In genomic region chr20:35276408-35276807, GRCh38 we compare ENCODE assay signal across 3 cellular contexts.
TF ChIP-seq lines count a peak whose summit lies in the region.

No MANE protein-coding gene starts in this region.

TF ChIP-seq in A549, 52 proteins besides CTCF, POLR2A, EP300 and RAD21:
- no peak; the same call in 1 of the 2 replicates for TF ChIP-seq TP53 (CRISPR knock-in tag; IDR thresholded peaks at IDR 0.05)
- TF ChIP-seq, protein P1, sequence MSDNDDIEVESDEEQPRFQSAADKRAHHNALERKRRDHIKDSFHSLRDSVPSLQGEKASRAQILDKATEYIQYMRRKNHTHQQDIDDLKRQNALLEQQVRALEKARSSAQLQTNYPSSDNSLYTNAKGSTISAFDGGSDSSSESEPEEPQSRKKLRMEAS (IDR thresholded peaks at IDR 0.05) = 0 out of 2 replicates have a peak, but pooled peaks have one; percentile 20

TF ChIP-seq in HCT116, 20 proteins besides CTCF, POLR2A, EP300 and RAD21:
- no peak for TF ChIP-seq EGR1 (IDR thresholded peaks at IDR 0.05; ENCODE audit: low read depth)
- no peak for TF ChIP-seq ATF3 (IDR thresholded peaks at IDR 0.05)

TF ChIP-seq in GM12878, 131 proteins besides CTCF, POLR2A, EP300 and RAD21:
- TF ChIP-seq POLR2AphosphoS5 (IDR thresholded peaks at IDR 0.05; ENCODE audit: low read length) (no peak), ZBED1 (IDR thresholded peaks at IDR 0.05; ENCODE audit: borderline replicate concordance) (no peak), WRNIP1 (IDR thresholded peaks at IDR 0.05; ENCODE audit: borderline replicate concordance, low read depth, low read length) (no peak), SIX5 (IDR thresholded peaks at IDR 0.05; ENCODE audit: low read depth, low read length, severe bottlenecking) (no peak), FOS (IDR thresholded peaks at IDR 0.05; ENCODE audit: borderline replicate concordance, extremely low read depth, insufficient read length) (no peak), CHD2 (IDR thresholded peaks at IDR 0.05; ENCODE audit: borderline replicate concordance, low read depth, low read length) (no peak), REST (IDR thresholded peaks at IDR 0.05; ENCODE audit: low read depth, low read length) (no peak), SIN3A (IDR thresholded peaks at IDR 0.05; ENCODE audit: low read depth, low read length) (no peak), IKZF2 (IDR thresholded peaks at IDR 0.05) (no peak), CBX3 (IDR thresholded peaks at IDR 0.05; ENCODE audit: borderline replicate concordance, low read depth) (no peak), RCOR1 (conservative IDR thresholded peaks at IDR 0.05; ENCODE audit: low read depth, low read length) (no peak), MLLT1 (IDR thresholded peaks at IDR 0.05) (no peak), TBL1XR1 (IDR thresholded peaks at IDR 0.05; ENCODE audit: low read depth, low read length) (no peak), SMARCA5 (IDR thresholded peaks at IDR 0.05) (no peak), SMAD1 (IDR thresholded peaks at IDR 0.05; ENCODE audit: low read depth, partially characterized antibody) (no peak), MTA3 (IDR thresholded peaks at IDR 0.05; ENCODE audit: borderline replicate concordance, low read length) (no peak), RB1 (IDR thresholded peaks at IDR 0.05; ENCODE audit: borderline replicate concordance) (no peak)
- TF ChIP-seq, protein P2, sequence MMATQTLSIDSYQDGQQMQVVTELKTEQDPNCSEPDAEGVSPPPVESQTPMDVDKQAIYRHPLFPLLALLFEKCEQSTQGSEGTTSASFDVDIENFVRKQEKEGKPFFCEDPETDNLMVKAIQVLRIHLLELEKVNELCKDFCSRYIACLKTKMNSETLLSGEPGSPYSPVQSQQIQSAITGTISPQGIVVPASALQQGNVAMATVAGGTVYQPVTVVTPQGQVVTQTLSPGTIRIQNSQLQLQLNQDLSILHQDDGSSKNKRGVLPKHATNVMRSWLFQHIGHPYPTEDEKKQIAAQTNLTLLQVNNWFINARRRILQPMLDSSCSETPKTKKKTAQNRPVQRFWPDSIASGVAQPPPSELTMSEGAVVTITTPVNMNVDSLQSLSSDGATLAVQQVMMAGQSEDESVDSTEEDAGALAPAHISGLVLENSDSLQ (IDR thresholded peaks at IDR 0.05) = no peak
